Comparison of ENCODE assay signal across 2 cellular contexts in genomic region chr3:13407475-13407874, GRCh38.
A peak's percentile ranks its signal among the peaks of the same experiment; 100 is the strongest.
TF ChIP-seq lines count a peak whose summit lies in the region.

No MANE protein-coding gene starts in this region.

TF ChIP-seq in HepG2, 621 proteins besides CTCF, POLR2A, EP300 and RAD21:
- TF ChIP-seq NR2F6 (IDR thresholded peaks at IDR 0.05) (0 out of 2 replicates have a peak, but pooled peaks have one; percentile 28), NR2F6 (CRISPR knock-in tag; IDR thresholded peaks at IDR 0.05) (no peak), THAP11 (CRISPR knock-in tag; IDR thresholded peaks at IDR 0.05) (no peak)

TF ChIP-seq in K562, 482 proteins besides CTCF, POLR2A, EP300 and RAD21:
- TF ChIP-seq POLR2B (IDR thresholded peaks at IDR 0.05; ENCODE audit: low read depth, partially characterized antibody) = peak; percentile 46
- peak; percentile 49; the same call in 1 of the 2 replicates for TF ChIP-seq SUPT5H (IDR thresholded peaks at IDR 0.05)
- TF ChIP-seq ZNF124 (CRISPR knock-in tag; IDR thresholded peaks at IDR 0.05) = no peak
- peak; percentile 51; the same call in 1 of the 2 replicates for TF ChIP-seq OTX1 (CRISPR knock-in tag; IDR thresholded peaks at IDR 0.05)
TF ChIP-seq in K562: peak in this region for 3.
